Comparison of ENCODE assay signal across 10 cellular contexts in the genomic region with DNA sequence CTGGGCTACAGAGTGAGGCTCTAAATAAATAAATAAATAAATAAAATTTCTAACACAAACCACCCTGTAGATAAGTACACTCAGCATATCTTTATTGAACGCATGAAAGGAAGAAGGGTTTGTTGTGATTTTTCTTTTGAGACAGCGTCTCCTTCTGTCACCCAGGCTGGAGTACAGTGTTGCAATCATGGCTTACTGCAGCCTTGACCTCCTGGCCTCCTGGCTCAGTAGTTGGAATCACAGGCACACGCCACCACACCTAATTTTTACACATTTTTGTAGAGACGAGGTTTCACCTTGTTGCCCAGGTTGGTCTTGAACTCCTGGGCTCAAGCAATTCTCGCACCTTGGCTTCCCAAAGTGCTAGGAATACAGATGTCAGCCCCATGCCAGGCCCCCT.
"Had no signal": no experiment of that assay in that cellular context is flagged by ENCODE, and none has a peak within 500 bp of the region (broad histone marks: within the 10 kb centered on the region; RNA-seq: fewer than 3 reads in every experiment).

No MANE protein-coding gene starts in this region.

- FAIRE-seq: H54 had no signal

- H3K4me3 ChIP-seq: GM23248, HAP-1 had no signal

- H2AFZ ChIP-seq: GM23248 had no signal

- ATAC-seq: HCT116 had no signal

- DNase-seq: GM23248, GOT3, HFFc6, IMR-90, KBM-7 had no signal

- H3K36me3 ChIP-seq: HAP-1 had no signal

- H3K4me2 ChIP-seq: KMS-11 had no signal

- H3K9ac ChIP-seq: GM23248, KMS-11 had no signal

- H3K9me3 ChIP-seq: HAP-1 had no signal

- H3K27ac ChIP-seq: GM23248, HL-60, KMS-11 had no signal
